Comparison of ENCODE assay signal across 9 cellular contexts in the genomic region with DNA sequence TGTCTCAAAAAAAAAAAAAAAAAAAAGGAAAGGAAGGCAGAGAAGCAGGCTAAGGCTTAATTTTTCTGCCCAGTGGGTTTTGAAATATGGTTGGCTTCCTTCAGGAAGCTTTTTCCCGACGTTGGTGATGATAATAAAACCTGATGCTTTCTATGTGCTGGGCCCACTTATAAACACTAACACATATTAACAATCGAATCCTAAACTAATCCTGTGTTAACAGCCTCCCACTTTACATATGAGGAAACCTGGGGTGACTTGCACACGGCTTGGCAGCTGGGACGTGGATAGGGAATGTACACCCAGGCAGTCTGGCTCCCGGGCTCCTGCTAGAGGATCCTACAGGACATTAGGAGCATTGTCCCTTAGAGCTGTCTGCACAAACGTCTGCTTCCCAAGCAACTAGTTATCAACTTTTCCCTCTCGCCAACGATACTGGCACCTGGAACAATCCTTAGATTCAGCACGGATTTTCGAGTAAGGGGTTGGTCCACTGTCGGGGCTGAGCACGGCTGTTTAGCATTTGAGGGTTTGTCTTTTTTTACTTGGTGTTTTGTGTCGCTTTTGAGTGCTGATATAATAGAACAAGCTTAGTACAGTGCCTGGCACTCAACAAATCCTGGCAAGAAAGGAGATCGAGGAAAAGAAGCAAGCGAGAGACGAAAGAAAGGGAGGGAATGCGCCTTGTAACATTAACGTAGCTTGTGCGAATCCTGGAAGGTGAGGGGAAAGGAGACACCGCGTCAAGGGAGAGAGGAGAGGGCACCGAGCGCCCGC. TPM values are rescaled to one million over a fixed set of nuclear protein-coding genes. Genes with fewer than 3 reads are reported as not detected.
A peak's percentile ranks its signal among the peaks of the same experiment; 100 is the strongest.
DNase-seq lines count a peak whose midpoint lies in the region; ATAC-seq and TF ChIP-seq lines count a peak whose summit lies in the region.
"Had no signal": no experiment of that assay in that cellular context is flagged by ENCODE, and none has a peak within 500 bp of the region (broad histone marks: within the 10 kb centered on the region; RNA-seq: fewer than 3 reads in every experiment).

No MANE protein-coding gene starts in this region.

- WGBS in testis, 2 donors: 2 to 4% methylated on average over 22 to 25 of the region's 25 CpGs

- H3K9me3 ChIP-seq in OCI-LY3 (ENCODE audit: insufficient read depth, low read length) (no peaks in the 10 kb centered on the region), colonic mucosa (no peaks in the 10 kb centered on the region), lower lobe of right lung (no peaks in the 10 kb centered on the region), testis (no peaks in the 10 kb centered on the region)

- H3K27me3 ChIP-seq in OCI-LY3 (ENCODE audit: low read depth, low read length) (no peaks in the 10 kb centered on the region), colonic mucosa (no peaks in the 10 kb centered on the region), lower lobe of right lung (ENCODE audit: low read depth) (peaks cover 6% of the 10 kb centered on the region), testis (no peaks in the 10 kb centered on the region)

- H2AFZ ChIP-seq in OCI-LY3 (ENCODE audit: low read depth, low read length): peak overlapping the region; percentile 99

- DNase-seq in DMS153 (lab: John Stamatoyannopoulos, UW) (peak; percentile 56), colonic mucosa (peak; percentile 60), lower lobe of right lung (peak; percentile 57), testis (peak; percentile 72)
- no peak for DNase-seq in stimulated activated naive CD4-positive, alpha-beta T cell treated with Interleukin-2 at 50 U/mL for 16 hours (lab: John Stamatoyannopoulos, UW)

- H3K4me1 ChIP-seq in OCI-LY3 (ENCODE audit: low read length) (peaks cover 12% of the 10 kb centered on the region), colonic mucosa (no peaks in the 10 kb centered on the region), lower lobe of right lung (peaks cover 8% of the 10 kb centered on the region), testis (peaks cover 5% of the 10 kb centered on the region)

- H3K4me2 ChIP-seq in OCI-LY3 (ENCODE audit: low read length): peak overlapping the region; percentile 98

- no peaks in the 10 kb centered on the region for H3K79me2 ChIP-seq in OCI-LY3 (ENCODE audit: low read length)

- TF ChIP-seq POLR2A in testis (IDR thresholded peaks at IDR 0.05): no peak

- H3K36me3 ChIP-seq in OCI-LY3 (replicated peaks; ENCODE audit: low read depth, low read length): no peaks in the 10 kb centered on the region
- no peaks in the 10 kb centered on the region for H3K36me3 ChIP-seq in colonic mucosa
- H3K36me3 ChIP-seq in lower lobe of right lung: no peaks in the 10 kb centered on the region
- no peaks in the 10 kb centered on the region for H3K36me3 ChIP-seq in testis (ENCODE audit: low read depth, missing control alignments)

- H3K4me3 ChIP-seq in OCI-LY3 (ENCODE audit: low read length) (peak overlapping the region; percentile 90), colonic mucosa (peak overlapping the region; percentile 89), lower lobe of right lung (peak overlapping the region; percentile 95), testis (peak overlapping the region; percentile 95 to 98)

- no peaks in the 10 kb centered on the region for H4K20me1 ChIP-seq in OCI-LY3 (ENCODE audit: insufficient read depth, low read length)

- intact Hi-C loops in colonic mucosa (cut with DNase I): no loop called here
- intact Hi-C loops in lower lobe of right lung (cut with DNase I): no loop called here
- intact Hi-C loops in testis (cut with DNase I; ENCODE audit: low total_unique reads): no loop called here

- H3K9ac ChIP-seq in OCI-LY3 (ENCODE audit: low read length): peak overlapping the region; percentile 71
- H3K9ac ChIP-seq in colonic mucosa (ENCODE audit: low read depth in 2 of 2, low read length in 2 of 2): peak overlapping the region; percentile 53 to 86

- ATAC-seq in GM21381 (IDR thresholded peaks at IDR 0.05; ENCODE audit: unreplicated experiment) (peak; percentile 22), HG03571 (IDR thresholded peaks at IDR 0.05; ENCODE audit: unreplicated experiment) (peak; percentile 9), lower lobe of right lung (peak; percentile 31 to 60)

- no peak for TF ChIP-seq CTCF in OCI-LY3 (IDR thresholded peaks at IDR 0.05; ENCODE audit: low read depth, low read length)
- no peak for TF ChIP-seq CTCF in colonic mucosa (IDR thresholded peaks at IDR 0.05)
- TF ChIP-seq CTCF in lower lobe of right lung (IDR thresholded peaks at IDR 0.05): no peak
- no peak for TF ChIP-seq CTCF in testis (IDR thresholded peaks at IDR 0.05)

- H3K27ac ChIP-seq in OCI-LY3 (ENCODE audit: low read length) (no peak overlapping the region), colonic mucosa (peak overlapping the region; percentile 64), lower lobe of right lung (peak overlapping the region; percentile 75), testis (peak overlapping the region; percentile 88 to 91)

RNA-seq across cellular contexts. Expression of a gene that starts 0.6 kb away (rescaled TPM):
- total RNA-seq in colonic mucosa (10 to 100 TPM in 1 of 2 donors, 1 to 10 TPM in 1; 6.3 to 17.1 TPM), lower lobe of right lung (19.2 TPM), testis (10 to 100 TPM; 73.3 to 76.7 TPM)
- 41.4 TPM for polyA plus RNA-seq in testis (ENCODE audit: insufficient read depth, low read depth, low replicate concordance)

RNA-seq across cellular contexts. Expression of a gene that starts 19.1 kb away (rescaled TPM):
- total RNA-seq in colonic mucosa (not detected), lower lobe of right lung (not detected), testis (not detected)
- polyA plus RNA-seq in testis (ENCODE audit: insufficient read depth, low read depth, low replicate concordance): not detected
- polyA plus RNA-seq: adipose tissue had no signal
